12 cellular contexts compared by ENCODE assay signal in the genomic region with DNA sequence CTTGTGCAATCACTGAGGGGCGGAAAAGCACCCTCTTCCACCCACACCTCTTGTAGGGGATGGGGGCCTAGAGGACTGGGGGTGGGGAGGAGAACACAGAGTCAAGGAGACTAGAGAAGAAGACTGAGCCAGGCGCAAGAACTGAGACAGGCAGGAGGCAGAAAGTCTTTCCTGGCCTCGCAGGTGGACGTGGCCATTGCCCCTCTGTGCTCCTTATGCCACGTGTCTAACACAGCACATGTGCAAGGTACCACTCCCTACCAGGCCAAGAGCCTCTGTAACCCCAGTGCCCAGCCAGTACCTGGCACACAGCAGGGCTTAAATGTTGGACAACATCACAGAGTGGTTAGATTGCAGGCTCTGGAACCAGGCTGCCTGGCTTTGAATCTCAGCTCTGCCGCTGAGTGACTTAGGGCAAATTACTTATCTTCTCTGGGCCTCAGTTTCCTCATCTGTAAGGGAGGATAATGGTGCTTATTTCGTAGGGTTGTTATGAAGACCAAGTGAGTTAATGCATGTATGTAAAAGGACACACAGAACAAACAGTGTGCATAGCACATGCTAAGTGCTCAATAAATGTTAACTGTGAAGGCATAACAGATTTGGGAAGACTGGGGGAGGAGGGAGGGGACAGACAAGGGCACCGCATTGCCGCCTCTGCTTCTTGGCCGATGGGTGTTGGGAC. TPM values are rescaled to one million over a fixed set of nuclear protein-coding genes. Genes with fewer than 3 reads are reported as not detected.
DNase-seq lines count a peak whose midpoint lies in the region; ATAC-seq and TF ChIP-seq lines count a peak whose summit lies in the region.
"Had no signal": no experiment of that assay in that cellular context is flagged by ENCODE, and none has a peak within 500 bp of the region (broad histone marks: within the 10 kb centered on the region; RNA-seq: fewer than 3 reads in every experiment).

No MANE protein-coding gene starts in this region.

- peak overlapping the region in 1 of 2 donors; percentile 90 for H3K27ac ChIP-seq in coronary artery

- peak overlapping the region; percentile 78 for H3K4me3 Mint-ChIP-seq in activated naive CD4-positive, alpha-beta T cell treated with anti-CD3 and anti-CD28 coated beads for 36 hours
- peak overlapping the region; percentile 78 for H3K4me3 Mint-ChIP-seq in activated T-helper 17 cell treated with anti-CD3 and anti-CD28 coated beads, Interleukin-2, amount 50 U/mL, for 72 hours
- H3K4me3 Mint-ChIP-seq in mesothelial cell of epicardium (peak overlapping the region; percentile 82), type B pancreatic cell (peak overlapping the region; percentile 91)

- H3K4me1 Mint-ChIP-seq in activated naive CD4-positive, alpha-beta T cell treated with anti-CD3 and anti-CD28 coated beads for 36 hours (ENCODE audit: low read depth), result peaks cover 17% of the 10 kb centered on the region
- H3K4me1 Mint-ChIP-seq in activated T-helper 17 cell treated with anti-CD3 and anti-CD28 coated beads, Interleukin-2, amount 50 U/mL, for 72 hours, result peaks cover 4% of the 10 kb centered on the region
- peaks cover 22% of the 10 kb centered on the region for H3K4me1 Mint-ChIP-seq in mesothelial cell of epicardium
- peaks cover 39% of the 10 kb centered on the region for H3K4me1 Mint-ChIP-seq in type B pancreatic cell (ENCODE audit: unreplicated experiment)

- no peak for DNase-seq in activated naive CD4-positive, alpha-beta T cell treated with anti-CD3 and anti-CD28 coated beads for 36 hours
- DNase-seq in activated naive CD4-positive, alpha-beta T cell (lab: John Stamatoyannopoulos, UW), result no peak
- DNase-seq in mesothelial cell of epicardium (ENCODE audit: low spot score in 2 of 2, unreplicated experiment in 2 of 2) (no peak), type B pancreatic cell (ENCODE audit: extremely low spot score, unreplicated experiment) (no peak), coronary artery (ENCODE audit: low spot score) (no peak), NCI-H2227 treated with DMSO at 0.1 percent for 48 hours (lab: John Stamatoyannopoulos, UW) (no peak)
- DNase-seq: activated CD4-positive, CD25-positive, alpha-beta regulatory T cell; foreskin melanocyte; NCI-H1048; stimulated activated CD4-positive, alpha-beta T cell treated with anti-CD3 and anti-CD28 coated beads, Interleukin-1b, Interleukin-23, amount 100 ng/mL, for 48 hours had no signal

- TF ChIP-seq CTCF in mesothelial cell of epicardium (IDR thresholded peaks at IDR 0.05; ENCODE audit: unreplicated experiment) (no peak), type B pancreatic cell (conservative IDR thresholded peaks at IDR 0.05) (no peak), coronary artery (IDR thresholded peaks at IDR 0.05) (no peak)

- no peak overlapping the region for H3K4me3 ChIP-seq in coronary artery

- H3K27ac Mint-ChIP-seq in activated naive CD4-positive, alpha-beta T cell treated with anti-CD3 and anti-CD28 coated beads for 36 hours, result no peak overlapping the region
- H3K27ac Mint-ChIP-seq in activated T-helper 17 cell treated with anti-CD3 and anti-CD28 coated beads, Interleukin-2, amount 50 U/mL, for 72 hours, result no peak overlapping the region
- H3K27ac Mint-ChIP-seq in mesothelial cell of epicardium (no peak overlapping the region), type B pancreatic cell (peak overlapping the region; percentile 43)

- no peaks in the 10 kb centered on the region for H3K9me3 Mint-ChIP-seq in activated naive CD4-positive, alpha-beta T cell treated with anti-CD3 and anti-CD28 coated beads for 36 hours
- H3K9me3 Mint-ChIP-seq in activated T-helper 17 cell treated with anti-CD3 and anti-CD28 coated beads, Interleukin-2, amount 50 U/mL, for 72 hours, result no peaks in the 10 kb centered on the region
- H3K9me3 Mint-ChIP-seq in mesothelial cell of epicardium (no peaks in the 10 kb centered on the region), type B pancreatic cell (no peaks in the 10 kb centered on the region)

- H3K27me3 Mint-ChIP-seq in activated naive CD4-positive, alpha-beta T cell treated with anti-CD3 and anti-CD28 coated beads for 36 hours (ENCODE audit: low read depth), result peaks cover 3% of the 10 kb centered on the region
- H3K27me3 Mint-ChIP-seq in activated T-helper 17 cell treated with anti-CD3 and anti-CD28 coated beads, Interleukin-2, amount 50 U/mL, for 72 hours, result no peaks in the 10 kb centered on the region
- H3K27me3 Mint-ChIP-seq in mesothelial cell of epicardium (ENCODE audit: low read depth) (peaks cover 43% of the 10 kb centered on the region), type B pancreatic cell (peaks cover 37% of the 10 kb centered on the region)

- H3K36me3 Mint-ChIP-seq in activated naive CD4-positive, alpha-beta T cell treated with anti-CD3 and anti-CD28 coated beads for 36 hours (ENCODE audit: low read depth), result no peaks in the 10 kb centered on the region
- H3K36me3 Mint-ChIP-seq in activated T-helper 17 cell treated with anti-CD3 and anti-CD28 coated beads, Interleukin-2, amount 50 U/mL, for 72 hours (ENCODE audit: low read depth), result peaks cover 25% of the 10 kb centered on the region
- H3K36me3 Mint-ChIP-seq in mesothelial cell of epicardium, result no peaks in the 10 kb centered on the region
- H3K36me3 Mint-ChIP-seq in type B pancreatic cell, result peaks cover 5% of the 10 kb centered on the region

- no peak for ATAC-seq in activated T-helper 17 cell treated with anti-CD3 and anti-CD28 coated beads, Interleukin-2, amount 50 U/mL, for 72 hours (replicated peaks)
- no peak for ATAC-seq in GM19023 (IDR thresholded peaks at IDR 0.05; ENCODE audit: unreplicated experiment)

- intact Hi-C loops in activated naive CD4-positive, alpha-beta T cell treated with anti-CD3 and anti-CD28 coated beads for 36 hours (cut with micrococcal nuclease), result no loop called here

- CTCF ChIA-PET in activated naive CD4-positive, alpha-beta T cell treated with anti-CD3 and anti-CD28 coated beads for 36 hours (lab: Charles Lee), result interaction anchor here (0.8 to 11.9 kb wide), 7 partner anchors 10 to 273 kb away, joined by 3 to 319 read pairs (median 3); no protein-coding TSS in a partner anchor

RNA-seq across cellular contexts. Expression of a gene that starts 1.4 kb away (rescaled TPM):
- 10 to 100 TPM; 14.7 to 14.8 TPM for total RNA-seq in activated naive CD4-positive, alpha-beta T cell treated with anti-CD3 and anti-CD28 coated beads for 36 hours
- total RNA-seq in activated T-helper 17 cell treated with anti-CD3 and anti-CD28 coated beads, Interleukin-2, amount 50 U/mL, for 72 hours, result 10 to 100 TPM in 1 of 2 donors, 1 to 10 TPM in 1; 3.5 to 26.3 TPM
- total RNA-seq in mesothelial cell of epicardium, result 20.3 to 24.3 TPM (median 22.0 TPM) in 3 replicates
- total RNA-seq in type B pancreatic cell (ENCODE audit: low replicate concordance), result 4.2 and 16.5 TPM in 2 replicates

RNA-seq across cellular contexts. Expression of a gene that starts 45.9 kb away (rescaled TPM):
- total RNA-seq in activated naive CD4-positive, alpha-beta T cell treated with anti-CD3 and anti-CD28 coated beads for 36 hours, result 10 to 100 TPM; 64.2 to 64.8 TPM
- 10 to 100 TPM in 1 of 2 donors, 1 to 10 TPM in 1; 9.9 to 47.6 TPM for total RNA-seq in activated T-helper 17 cell treated with anti-CD3 and anti-CD28 coated beads, Interleukin-2, amount 50 U/mL, for 72 hours
- total RNA-seq in mesothelial cell of epicardium (138 to 141 TPM (median 141 TPM) in 3 replicates), type B pancreatic cell (ENCODE audit: low replicate concordance) (11.4 and 81.9 TPM in 2 replicates)

RNA-seq across cellular contexts. Expression of a gene that starts 53.9 kb away (rescaled TPM):
- 1 to 10 TPM; 8.7 to 9.1 TPM for total RNA-seq in activated naive CD4-positive, alpha-beta T cell treated with anti-CD3 and anti-CD28 coated beads for 36 hours
- 1 to 10 TPM; 6.8 TPM for total RNA-seq in activated T-helper 17 cell treated with anti-CD3 and anti-CD28 coated beads, Interleukin-2, amount 50 U/mL, for 72 hours
- 31.2 to 31.3 TPM (median 31.2 TPM) in 3 replicates for total RNA-seq in mesothelial cell of epicardium
- 36.0 and 36.1 TPM in 2 replicates for total RNA-seq in type B pancreatic cell (ENCODE audit: low replicate concordance)
